Comparison of ENCODE assay signal across 12 cellular contexts in the genomic region with DNA sequence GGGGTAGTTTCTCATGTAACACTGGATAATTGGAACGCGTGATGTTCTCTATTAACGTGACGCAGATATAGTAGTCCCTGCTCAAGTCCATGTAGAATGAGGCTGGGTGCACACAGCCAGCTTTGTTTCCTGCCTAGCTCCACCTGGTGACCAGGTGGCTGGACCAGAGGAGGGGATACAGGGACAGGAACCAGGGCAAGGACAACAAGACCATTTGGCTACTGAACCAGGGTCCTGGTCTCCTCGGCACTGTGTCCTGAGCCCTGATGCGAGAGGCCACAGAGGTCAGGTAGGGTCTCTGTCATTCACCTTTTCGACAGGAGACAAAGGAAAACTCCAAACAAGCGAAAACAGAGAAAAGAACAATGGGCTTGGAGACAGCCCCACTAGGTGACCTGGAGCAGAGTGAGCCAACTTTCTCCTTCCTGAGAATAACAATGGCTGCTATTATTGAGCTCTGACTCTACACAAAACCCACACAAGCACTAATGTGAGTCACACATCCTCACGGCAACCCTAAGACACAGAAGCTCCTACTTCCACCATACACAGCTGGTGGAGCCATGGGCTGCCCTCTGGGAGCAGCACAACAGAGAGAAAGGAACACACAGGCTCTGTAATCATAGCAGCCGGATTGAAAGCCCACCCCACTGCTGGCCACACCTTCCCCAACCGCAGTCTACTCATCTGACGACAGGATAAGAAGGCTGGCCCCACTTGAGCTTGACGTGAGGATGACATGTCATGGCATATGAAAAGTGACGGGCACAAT.
DNase-seq lines count a peak whose midpoint lies in the region; ATAC-seq and TF ChIP-seq lines count a peak whose summit lies in the region.
"Had no signal": no experiment of that assay in that cellular context is flagged by ENCODE, and none has a peak within 500 bp of the region (broad histone marks: within the 10 kb centered on the region; RNA-seq: fewer than 3 reads in every experiment).

No MANE protein-coding gene starts in this region.

- peak overlapping the region in 1 of 2 donors; percentile 18 for H3K4me3 Mint-ChIP-seq in CD14-positive monocyte
- H3K4me3 Mint-ChIP-seq in activated CD8-positive, alpha-beta memory T cell treated with anti-CD3 and anti-CD28 coated beads, Interleukin-2, amount 10 ng/mL, durations not matched to agents 7 days and 5 days: no peak overlapping the region
- no peak overlapping the region for H3K4me3 Mint-ChIP-seq in effector memory CD8-positive, alpha-beta T cell

- ATAC-seq in HG03045 (IDR thresholded peaks at IDR 0.05; ENCODE audit: unreplicated experiment): no peak
- ATAC-seq in activated CD8-positive, alpha-beta memory T cell treated with anti-CD3 and anti-CD28 coated beads, Interleukin-2, amount 10 ng/mL, durations not matched to agents 7 days and 5 days: no peak
- ATAC-seq in effector memory CD8-positive, alpha-beta T cell (replicated peaks): no peak

- no peak for TF ChIP-seq CTCF in CD14-positive monocyte (IDR thresholded peaks at IDR 0.05)

- intact Hi-C loops in CD14-positive monocyte (cut with micrococcal nuclease): no loop called here

- peak overlapping the region in 6 of 7 donors; percentile 21 to 87 (median 53) for H3K27ac Mint-ChIP-seq in CD14-positive monocyte
- H3K27ac Mint-ChIP-seq in activated CD8-positive, alpha-beta memory T cell treated with anti-CD3 and anti-CD28 coated beads, Interleukin-2, amount 10 ng/mL, durations not matched to agents 7 days and 5 days: no peak overlapping the region
- no peak overlapping the region for H3K27ac Mint-ChIP-seq in effector memory CD8-positive, alpha-beta T cell

- peaks cover 59% of the 10 kb centered on the region for H3K4me1 Mint-ChIP-seq in CD14-positive monocyte
- H3K4me1 Mint-ChIP-seq in activated CD8-positive, alpha-beta memory T cell treated with anti-CD3 and anti-CD28 coated beads, Interleukin-2, amount 10 ng/mL, durations not matched to agents 7 days and 5 days: no peaks in the 10 kb centered on the region
- H3K4me1 Mint-ChIP-seq in effector memory CD8-positive, alpha-beta T cell (ENCODE audit: low read depth in 2 of 2): no peaks in the 10 kb centered on the region

- in situ Hi-C loops in SK-MEL-5 (cut with HindIII; ENCODE audit: low pct_unique_long_range_greater_than_20kb, low sequenced_read_pairs): no loop called here

- CTCF ChIA-PET in activated CD8-positive, alpha-beta memory T cell treated with anti-CD3 and anti-CD28 coated beads, Interleukin-2, amount 10 ng/mL, durations not matched to agents 7 days and 5 days (lab: Charles Lee): no interaction called here

- H3K27me3 Mint-ChIP-seq in CD14-positive monocyte (ENCODE audit: low read depth in 3 of 3): peaks cover 0 to 4% (median 0%) of the 10 kb centered on the region in 3 donors
- H3K27me3 Mint-ChIP-seq in activated CD8-positive, alpha-beta memory T cell treated with anti-CD3 and anti-CD28 coated beads, Interleukin-2, amount 10 ng/mL, durations not matched to agents 7 days and 5 days: no peaks in the 10 kb centered on the region
- H3K27me3 Mint-ChIP-seq in effector memory CD8-positive, alpha-beta T cell: peaks cover 13 to 21% of the 10 kb centered on the region in 2 donors

- DNase-seq in CD14-positive monocyte (ENCODE audit: low spot score) (peak; percentile 60), Kasumi-1 (lab: John Stamatoyannopoulos, UW) (peak; percentile 71 to 74), SK-MEL-5 (ENCODE audit: low read depth, low spot score) (peak; percentile 87), islet precursor cell (peak; percentile 68), NCI-H2081 (lab: John Stamatoyannopoulos, UW) (no peak)
- no peak for DNase-seq in activated CD8-positive, alpha-beta memory T cell treated with anti-CD3 and anti-CD28 coated beads, Interleukin-2, amount 10 ng/mL, durations not matched to agents 7 days and 5 days
- no peak for DNase-seq in effector memory CD8-positive, alpha-beta T cell
- DNase-seq: amniotic stem cell, NCI-H1436, NCI-H510A, RPMI8226 had no signal

- peaks cover 0 to 3% of the 10 kb centered on the region in 2 donors for H3K36me3 Mint-ChIP-seq in CD14-positive monocyte
- no peaks in the 10 kb centered on the region for H3K36me3 Mint-ChIP-seq in activated CD8-positive, alpha-beta memory T cell treated with anti-CD3 and anti-CD28 coated beads, Interleukin-2, amount 10 ng/mL, durations not matched to agents 7 days and 5 days
- H3K36me3 Mint-ChIP-seq in effector memory CD8-positive, alpha-beta T cell (ENCODE audit: insufficient read depth): no peaks in the 10 kb centered on the region

- H3K9me3 Mint-ChIP-seq in CD14-positive monocyte: peaks cover 0 to 7% (median 0%) of the 10 kb centered on the region in 7 donors
- H3K9me3 Mint-ChIP-seq in activated CD8-positive, alpha-beta memory T cell treated with anti-CD3 and anti-CD28 coated beads, Interleukin-2, amount 10 ng/mL, durations not matched to agents 7 days and 5 days (ENCODE audit: low read depth): no peaks in the 10 kb centered on the region
- no peaks in the 10 kb centered on the region for H3K9me3 Mint-ChIP-seq in effector memory CD8-positive, alpha-beta T cell

Comparison
In these comparisons a context has a peak if more than half of its experiments do, and no peak if none do; other contexts are left out.
1. DNase-seq: peak in CD14-positive monocyte (single experiment), Kasumi-1 (2 of 2), SK-MEL-5 (single experiment) and islet precursor cell (single experiment); none in NCI-H2081 (0 of 2), activated CD8-positive, alpha-beta memory T cell treated with anti-CD3 and anti-CD28 coated beads, Interleukin-2, amount 10 ng/mL, durations not matched to agents 7 days and 5 days (single experiment) and effector memory CD8-positive, alpha-beta T cell (0 of 3).
2. H3K27ac Mint-ChIP-seq: peak in CD14-positive monocyte (6 of 7); none in activated CD8-positive, alpha-beta memory T cell treated with anti-CD3 and anti-CD28 coated beads, Interleukin-2, amount 10 ng/mL, durations not matched to agents 7 days and 5 days (single experiment) and effector memory CD8-positive, alpha-beta T cell (0 of 2).